ENCODE assay signal across 17 cellular contexts in genomic region chr22:46437990-46438389, GRCh38.
"Had no signal": no experiment of that assay in that cellular context is flagged by ENCODE, and none has a peak within 500 bp of the region (broad histone marks: within the 10 kb centered on the region; RNA-seq: fewer than 3 reads in every experiment).

No MANE protein-coding gene starts in this region.

- H3K9me3 Mint-ChIP-seq: activated CD8-positive, alpha-beta T cell treated with anti-CD3 and anti-CD28 coated beads for 36 hours; activated naive CD4-positive, alpha-beta T cell treated with anti-CD3 and anti-CD28 coated beads, Interleukin-2, amount 50 U/mL, for 72 hours; natural killer cell; stimulated activated naive CD8-positive, alpha-beta T cell treated with anti-CD3 and anti-CD28 coated beads, Interleukin-15, amount 100 ng/mL, for 72 hours had no signal

- H3K27ac Mint-ChIP-seq: activated CD8-positive, alpha-beta T cell treated with anti-CD3 and anti-CD28 coated beads for 36 hours; natural killer cell; stimulated activated naive CD8-positive, alpha-beta T cell treated with anti-CD3 and anti-CD28 coated beads, Interleukin-15, amount 100 ng/mL, for 72 hours had no signal

- DNase-seq: activated CD4-positive, alpha-beta T cell treated with anti-CD3 and anti-CD28 coated beads for 48 hours; activated CD8-positive, alpha-beta memory T cell treated with anti-CD3 and anti-CD28 coated beads, Interleukin-2, amount 50 U/mL, for 4 hours; activated CD8-positive, alpha-beta T cell treated with anti-CD3 and anti-CD28 coated beads for 36 hours; activated gamma-delta T cell; activated T-cell treated with anti-CD3 and anti-CD28 coated beads, Interleukin-2, amount 50 U/mL, for 48 hours; central memory CD4-positive, alpha-beta T cell; effector CD4-positive, alpha-beta T cell; esophagus squamous epithelium; glutamatergic neuron; kidney glomerular epithelial cell; mesendoderm; natural killer cell; psoas muscle; stimulated activated naive CD8-positive, alpha-beta T cell treated with anti-CD3 and anti-CD28 coated beads, Interleukin-15, amount 100 ng/mL, for 72 hours; T-helper 2 cell had no signal

- H3K36me3 Mint-ChIP-seq: activated naive CD4-positive, alpha-beta T cell treated with anti-CD3 and anti-CD28 coated beads, Interleukin-2, amount 50 U/mL, for 72 hours; natural killer cell had no signal

- H3K4me3 Mint-ChIP-seq: activated CD8-positive, alpha-beta T cell treated with anti-CD3 and anti-CD28 coated beads for 36 hours; natural killer cell; stimulated activated naive CD8-positive, alpha-beta T cell treated with anti-CD3 and anti-CD28 coated beads, Interleukin-15, amount 100 ng/mL, for 72 hours had no signal

- H3K27me3 Mint-ChIP-seq: activated CD8-positive, alpha-beta T cell treated with anti-CD3 and anti-CD28 coated beads for 36 hours; stimulated activated naive CD8-positive, alpha-beta T cell treated with anti-CD3 and anti-CD28 coated beads, Interleukin-15, amount 100 ng/mL, for 72 hours had no signal

- ATAC-seq: activated CD8-positive, alpha-beta T cell treated with anti-CD3 and anti-CD28 coated beads for 36 hours; activated naive CD4-positive, alpha-beta T cell treated with anti-CD3 and anti-CD28 coated beads, Interleukin-2, amount 50 U/mL, for 72 hours; natural killer cell; psoas muscle; sciatic nerve; stimulated activated naive CD8-positive, alpha-beta T cell treated with anti-CD3 and anti-CD28 coated beads, Interleukin-15, amount 100 ng/mL, for 72 hours had no signal
